21 cellular contexts compared by ENCODE assay signal in genomic region chr9:123283455-123283854, GRCh38. TPM values are rescaled to one million over a fixed set of nuclear protein-coding genes. Genes with fewer than 3 reads are reported as not detected.
DNase-seq lines count a peak whose midpoint lies in the region; ATAC-seq and TF ChIP-seq lines count a peak whose summit lies in the region.
"Had no signal": no experiment of that assay in that cellular context is flagged by ENCODE, and none has a peak within 500 bp of the region (broad histone marks: within the 10 kb centered on the region; RNA-seq: fewer than 3 reads in every experiment).

No MANE protein-coding gene starts in this region.

- H3K4me1 ChIP-seq in left ventricle myocardium inferior, result peaks cover 14% of the 10 kb centered on the region
- peaks cover 21 to 24% of the 10 kb centered on the region in 2 donors for H3K4me1 ChIP-seq in thyroid gland
- H3K4me1 ChIP-seq: BE2C; BLaER1 treated with 17β-estradiol and CSF1 and Interleukin-3, amounts not matched to agents 10 nM and 100 nM had no signal

- no peaks in the 10 kb centered on the region for H3K4me1 Mint-ChIP-seq in activated CD4-positive, alpha-beta T cell treated with anti-CD3 and anti-CD28 coated beads for 36 hours
- H3K4me1 Mint-ChIP-seq: CD14-positive monocyte, H9 had no signal

- POLR2A ChIA-PET in activated CD4-positive, alpha-beta T cell treated with anti-CD3 and anti-CD28 coated beads for 36 hours (lab: Charles Lee), result no interaction called here
- POLR2A ChIA-PET in RWPE1 (lab: Yijun Ruan, JAX; ENCODE audit: low non-redundant PET), result no interaction called here

- TF ChIP-seq CTCF in left ventricle myocardium inferior (IDR thresholded peaks at IDR 0.05; ENCODE audit: borderline replicate concordance) (no peak), thyroid gland (IDR thresholded peaks at IDR 0.05) (no peak), RWPE1 (conservative IDR thresholded peaks at IDR 0.05; ENCODE audit: low read depth) (no peak)

- H3K27ac ChIP-seq in left ventricle myocardium inferior (replicated peaks), result peak overlapping the region; percentile 81
- peak overlapping the region; percentile 73 to 89 (median 83) for H3K27ac ChIP-seq in thyroid gland
- no peak overlapping the region for H3K27ac ChIP-seq in RWPE1
- H3K27ac ChIP-seq: 22Rv1; BLaER1 treated with 17β-estradiol and CSF1 and Interleukin-3, amounts not matched to agents 10 nM and 100 nM; GM23248 had no signal

- H3K4me3 ChIP-seq in left ventricle myocardium inferior (no peak overlapping the region), thyroid gland (replicated peaks in 1 of 3) (no peak overlapping the region)
- H3K4me3 ChIP-seq: BLaER1 treated with 17β-estradiol and CSF1 and Interleukin-3, amounts not matched to agents 10 nM and 100 nM; GM12878; GM23248 had no signal

- H3K27me3 ChIP-seq in left ventricle myocardium inferior (ENCODE audit: low read depth) (peaks cover 5% of the 10 kb centered on the region), thyroid gland (no peaks in the 10 kb centered on the region)
- H3K27me3 ChIP-seq: BE2C; BLaER1 treated with 17β-estradiol and CSF1 and Interleukin-3, amounts not matched to agents 10 nM and 100 nM had no signal

- H3K9me3 ChIP-seq in left ventricle myocardium inferior (replicated peaks), result no peaks in the 10 kb centered on the region
- H3K9me3 ChIP-seq in thyroid gland, result no peaks in the 10 kb centered on the region
- H3K9me3 ChIP-seq: BE2C had no signal

- intact Hi-C loops in activated CD4-positive, alpha-beta T cell treated with anti-CD3 and anti-CD28 coated beads for 36 hours (cut with DNase I, micrococcal nuclease), result no loop called here
- intact Hi-C loops in left ventricle myocardium inferior (cut with micrococcal nuclease) (no loop called here), left ventricle myocardium superior (cut with micrococcal nuclease) (no loop called here), thyroid gland (cut with DNase I) (no loop called here)

- H3K36me3 Mint-ChIP-seq in activated CD4-positive, alpha-beta T cell treated with anti-CD3 and anti-CD28 coated beads for 36 hours (ENCODE audit: low read depth), result no peaks in the 10 kb centered on the region
- H3K36me3 Mint-ChIP-seq: CD14-positive monocyte had no signal

- TF ChIP-seq POLR2A in thyroid gland (IDR thresholded peaks at IDR 0.05), result no peak

- CTCF ChIA-PET in activated CD4-positive, alpha-beta T cell treated with anti-CD3 and anti-CD28 coated beads for 36 hours (lab: Charles Lee), result interaction anchor here (0.6 to 1.0 kb wide), 2 partner anchors 15 to 53 kb away, joined by 3 read pairs; partner anchors contain the start of gene STRBP
- CTCF ChIA-PET in RWPE1 (lab: Yijun Ruan, JAX), result interaction anchor here (0.6 kb wide), 2 partner anchors 66 to 1063 kb away, joined by 3 read pairs; no protein-coding TSS in a partner anchor

- H3K9me3 Mint-ChIP-seq in activated CD4-positive, alpha-beta T cell treated with anti-CD3 and anti-CD28 coated beads for 36 hours (ENCODE audit: low read depth), result peaks cover 5% of the 10 kb centered on the region
- H3K9me3 Mint-ChIP-seq: CD4-positive, alpha-beta T cell had no signal

- H3K27me3 Mint-ChIP-seq in activated CD4-positive, alpha-beta T cell treated with anti-CD3 and anti-CD28 coated beads for 36 hours, result no peaks in the 10 kb centered on the region
- H3K27me3 Mint-ChIP-seq: CD4-positive, alpha-beta T cell had no signal

- ATAC-seq in activated CD4-positive, alpha-beta T cell treated with anti-CD3 and anti-CD28 coated beads for 36 hours, result peak; percentile 47
- no peak for ATAC-seq in left ventricle myocardium superior

- WGBS in thyroid gland, 2 donors, result 92 to 95% methylated on average over 3 of the region's 3 CpGs

- DNase-seq in activated CD4-positive, alpha-beta T cell treated with anti-CD3 and anti-CD28 coated beads for 36 hours, result no peak
- no peak for DNase-seq in activated CD4-positive, alpha-beta T cell treated with anti-CD3 and anti-CD28 coated beads, Interleukin-2, amount 50 U/mL, for 4 hours
- DNase-seq in left ventricle myocardium inferior (no peak), left ventricle myocardium superior (no peak), thyroid gland (no peak), RWPE1 (ENCODE audit: low spot score) (no peak)
- DNase-seq: ACHN; AML-193; BE2C; CD4-positive, alpha-beta T cell; CD8-positive, alpha-beta memory T cell; DMS 273 treated with DMSO at 0.1 percent for 48 hours; DMS79; EL; GDM1; GM23248; H9 had no signal

- H3K27ac Mint-ChIP-seq in activated CD4-positive, alpha-beta T cell treated with anti-CD3 and anti-CD28 coated beads for 36 hours, result no peak overlapping the region
- H3K27ac Mint-ChIP-seq: CD14-positive monocyte; CD4-positive, alpha-beta T cell; CD8-positive, alpha-beta memory T cell; H9 had no signal

- H3K4me3 Mint-ChIP-seq in activated CD4-positive, alpha-beta T cell treated with anti-CD3 and anti-CD28 coated beads for 36 hours, result no peak overlapping the region
- H3K4me3 Mint-ChIP-seq: CD14-positive monocyte; CD4-positive, alpha-beta T cell; CD8-positive, alpha-beta memory T cell; H9 had no signal

- no peaks in the 10 kb centered on the region for H3K36me3 ChIP-seq in left ventricle myocardium inferior
- no peaks in the 10 kb centered on the region for H3K36me3 ChIP-seq in thyroid gland
- H3K36me3 ChIP-seq: BE2C; BLaER1 treated with 17β-estradiol and CSF1 and Interleukin-3, amounts not matched to agents 10 nM and 100 nM had no signal

RNA-seq across cellular contexts. Expression of gene STRBP, which starts 15.1 kb away (rescaled TPM):
- 10 to 100 TPM; 31.6 to 34.8 TPM for total RNA-seq in activated CD4-positive, alpha-beta T cell treated with anti-CD3 and anti-CD28 coated beads for 36 hours
- total RNA-seq in left ventricle myocardium inferior (26.4 TPM), left ventricle myocardium superior (21.3 TPM), thyroid gland (10 to 100 TPM; 29.3 to 52.2 (median 43.9) TPM)
